16 cellular contexts compared by ENCODE assay signal in genomic region chr11:64619196-64619595, GRCh38. TPM values are rescaled to one million over a fixed set of nuclear protein-coding genes. Genes with fewer than 3 reads are reported as not detected.
A peak's percentile ranks its signal among the peaks of the same experiment; 100 is the strongest.
DNase-seq lines count a peak whose midpoint lies in the region; ATAC-seq and TF ChIP-seq lines count a peak whose summit lies in the region.
"Had no signal": no experiment of that assay in that cellular context is flagged by ENCODE, and none has a peak within 500 bp of the region (broad histone marks: within the 10 kb centered on the region; RNA-seq: fewer than 3 reads in every experiment).

No MANE protein-coding gene starts in this region.

- 83 to 90% (median 87%) methylated on average over 4 of the region's 4 CpGs for WGBS in adrenal gland, 4 donors
- 79 to 82% methylated on average over 4 of the region's 4 CpGs for WGBS in tibial nerve, 2 donors

- TF ChIP-seq CTCF in adrenal gland (IDR thresholded peaks at IDR 0.05) (no peak), left lung (IDR thresholded peaks at IDR 0.05) (no peak), tibial nerve (IDR thresholded peaks at IDR 0.05) (no peak)

- H3K4me3 ChIP-seq in adrenal gland (peak overlapping the region in 1 of 4 donors; percentile 11), left lung (no peak overlapping the region), tibial nerve (no peak overlapping the region)
- H3K4me3 ChIP-seq: skin epidermis had no signal

- ATAC-seq in left lung (peak; percentile 74), HG03565 (IDR thresholded peaks at IDR 0.05; ENCODE audit: unreplicated experiment) (no peak)
- ATAC-seq: stimulated activated memory B cell treated with anti-CD40 and anti-IgM and Interleukin-4, amounts not matched to agents 10 μg/mL and 1 μg/mL and 100 μg/mL, for 72 hours had no signal

- no peak for TF ChIP-seq POLR2A in adrenal gland (IDR thresholded peaks at IDR 0.05)
- no peak for TF ChIP-seq POLR2A in tibial nerve (IDR thresholded peaks at IDR 0.05)

- H3K27ac ChIP-seq in adrenal gland (peak overlapping the region in 3 of 5 donors; percentile 36 to 90 (median 80)), left lung (peak overlapping the region in 1 of 2 donors; percentile 48), tibial nerve (no peak overlapping the region)
- H3K27ac ChIP-seq: brain microvascular endothelial cell, skin epidermis had no signal

- peak; percentile 81 for DNase-seq in DMS79 (lab: John Stamatoyannopoulos, UW)
- peak in 2 of 7 donors; percentile 26 to 34 for DNase-seq in adrenal gland
- peak; percentile 47 to 66 for DNase-seq in left lung
- DNase-seq in putamen (ENCODE audit: low spot score), result peak; percentile 62
- no peak for DNase-seq in tibial nerve (ENCODE audit: low spot score in 2 of 2)
- DNase-seq in KBM-7, result no peak
- no peak for DNase-seq in pons (ENCODE audit: low spot score)
- DNase-seq: activated gamma-delta T cell treated with Interleukin-2 at 50 U/mL for 16 hours; effector memory CD4-positive, alpha-beta T cell; NCI-H1048 had no signal

- H3K9me3 ChIP-seq in adrenal gland (replicated peaks in 1 of 3), result no peaks in the 10 kb centered on the region
- no peaks in the 10 kb centered on the region for H3K9me3 ChIP-seq in left lung
- no peaks in the 10 kb centered on the region for H3K9me3 ChIP-seq in tibial nerve

- intact Hi-C loops in adrenal gland (cut with DNase I) (no loop called here), left lung (cut with DNase I) (no loop called here)

- TF ChIP-seq EP300 in tibial nerve (IDR thresholded peaks at IDR 0.05), result no peak

- H3K27me3 ChIP-seq in adrenal gland (no peaks in the 10 kb centered on the region), left lung (no peaks in the 10 kb centered on the region), tibial nerve (no peaks in the 10 kb centered on the region)
- H3K27me3 ChIP-seq: brain microvascular endothelial cell had no signal

- H3K36me3 ChIP-seq in adrenal gland (replicated peaks in 1 of 2) (no peaks in the 10 kb centered on the region), left lung (no peaks in the 10 kb centered on the region), tibial nerve (no peaks in the 10 kb centered on the region)
- H3K36me3 ChIP-seq: brain microvascular endothelial cell had no signal

- in situ Hi-C loops in KBM-7 (cut with MboI; ENCODE audit: low pct_unique_long_range_greater_than_20kb, low sequenced_read_pairs), result no loop called here

- H3K4me1 ChIP-seq in adrenal gland (replicated peaks in 1 of 2) (peaks cover 14 to 31% of the 10 kb centered on the region in 2 donors), left lung (peaks cover 0 to 12% of the 10 kb centered on the region in 2 donors), tibial nerve (peaks cover 0 to 18% (median 2%) of the 10 kb centered on the region in 4 donors)

RNA-seq across cellular contexts. Expression of gene SLC22A12, which starts 28.2 kb away (rescaled TPM):
- total RNA-seq in adrenal gland (not detected), left lung (not detected), tibial nerve (under 1 TPM in 1 of 4 donors, not detected in 3; 0.30 TPM)
- not detected for polyA plus RNA-seq in adrenal gland
- total RNA-seq: lower leg skin; T-helper 2 cell treated with Interferon-gamma antibody and Interleukin-4, amounts not matched to agents 100 ng/mL and 5 ng/mL, for 36 hours had no signal

Comparison
In these comparisons a context has a peak if more than half of its experiments do, and no peak if none do; other contexts are left out.
1. DNase-seq: peak in DMS79 (single experiment), left lung (2 of 2) and putamen (single experiment); none in tibial nerve (0 of 2), KBM-7 (single experiment) and pons (single experiment).
2. H3K27ac ChIP-seq: peak in adrenal gland (3 of 5); none in tibial nerve (0 of 4).